In genomic region chr7:106284516-106285050, GRCh38 we compare ENCODE assay signal across 8 cellular contexts. TPM values are rescaled to one million over a fixed set of nuclear protein-coding genes. Genes with fewer than 3 reads are reported as not detected.
DNase-seq lines count a peak whose midpoint lies in the region; ATAC-seq, FAIRE-seq and TF ChIP-seq lines count a peak whose summit lies in the region.

Gene NAMPT (minus strand): TSS chr7:106284983. CDS start chr7:106284884, 99 bp downstream.

- intact Hi-C loops in Panc1 (cut with micrococcal nuclease; ENCODE audit: unreplicated experiment) (loop anchor here (5.0 kb wide), 1 partner anchor 107 kb away; no protein-coding TSS in a partner anchor), GM12878 (cut with micrococcal nuclease; ENCODE audit: unreplicated experiment) (loop anchor here (2.0 to 10.0 kb wide), 4 partner anchors 140 to 1270 kb away; partner anchors contain the start of gene KMT2E)

- CTCF ChIA-PET in Panc1 (lab: Charles Lee) = interaction anchor here (0.9 to 1.3 kb wide), 3 partner anchors 108 to 452 kb away, joined by 3 to 7 read pairs (median 4); no protein-coding TSS in a partner anchor
- CTCF ChIA-PET in GM12878 (lab: Yijun Ruan, JAX) = interaction anchor here (1.1 to 3.3 kb wide), 8 partner anchors 63 to 178 kb away, joined by 3 to 21 read pairs (median 8); no protein-coding TSS in a partner anchor

- H3K9me3 ChIP-seq in Panc1 (ENCODE audit: control insufficient read depth, insufficient read depth, low read depth, low read length) (no peaks in the 10 kb centered on the region), GM12878 (replicated peaks; ENCODE audit: control insufficient read depth, insufficient read depth, low read length) (no peaks in the 10 kb centered on the region), iPS-20b (ENCODE audit: insufficient read depth, low read depth, low read length) (no peaks in the 10 kb centered on the region)

- H3K4me3 ChIP-seq in Panc1 (ENCODE audit: low read depth in 2 of 2, low read length in 2 of 2) (peak within 1 kb of the TSS; percentile 93 to 96), GM12878 (peak within 1 kb of the TSS; percentile 99), iPS-20b (ENCODE audit: low read length) (peak within 1 kb of the TSS; percentile 92)

- no peak for TF ChIP-seq RAD21 in GM12878 (IDR thresholded peaks at IDR 0.05; ENCODE audit: insufficient read depth, low read depth, low read length)

- ATAC-seq in HG03039 (IDR thresholded peaks at IDR 0.05; ENCODE audit: unreplicated experiment) (peak; percentile 12), Panc1 (peak; percentile 79), GM12878 (peak; percentile 5)

- TF ChIP-seq EP300 in GM12878 (IDR thresholded peaks at IDR 0.05; ENCODE audit: borderline replicate concordance in 1 of 2, control insufficient read depth in 1 of 2, low read depth in 2 of 2, low read length in 2 of 2) = no peak

- BruUV-seq in Panc1 (replicated peaks; lab: Mats Ljungman, UMichigan) = no TSS peak
- no TSS peak for BruUV-seq in GM12878 (replicated peaks; lab: Mats Ljungman, UMichigan)

- in situ Hi-C loops in Panc1 (cut with HindIII; ENCODE audit: low pct_unique_long_range_greater_than_20kb, low sequenced_read_pairs) (no loop called here), GM12878 (cut with MboI) (loop anchor here (5.0 to 25.0 kb wide), 2 partner anchors 58 to 1272 kb away; partner anchors contain the start of gene KMT2E)

- H3K79me2 ChIP-seq in GM12878 (ENCODE audit: control insufficient read depth, insufficient read depth, low read length) = peaks cover 53% of the 10 kb centered on the region

- DNase-seq in activated naive CD4-positive, alpha-beta T cell (lab: John Stamatoyannopoulos, UW) = peak in 3 of 4 experiments; percentile 46 to 61 (median 51)
- no peak for DNase-seq in activated naive CD4-positive, alpha-beta T cell treated with anti-CD3 and anti-CD28 coated beads, Interleukin-2, amount 50 U/mL, for 16 hours
- DNase-seq in Panc1 (ENCODE audit: low read depth, low spot score) (no peak), GM12878 (ENCODE audit: low read depth, low spot score) (no peak), HCEC 1CT (no peak)
- peak; percentile 62 for DNase-seq in stimulated activated CD4-positive, alpha-beta T cell treated with anti-CD3 and anti-CD28 coated beads, Interleukin-2, amount 100 ng/mL, for 4 hours (ENCODE audit: low read depth)

- H2AFZ ChIP-seq in GM12878 (ENCODE audit: control insufficient read depth, low read depth, low read length) = peak within 1 kb of the TSS; percentile 73

- RAD21 ChIA-PET in GM12878 (lab: Charles Lee; ENCODE audit: unreplicated experiment) = interaction anchor here (0.6 to 7.8 kb wide), 28 partner anchors 10 to 884 kb away, joined by 3 to 87 read pairs (median 4); partner anchors contain the start of gene SYPL1

- H4K20me1 ChIP-seq in GM12878 (ENCODE audit: control insufficient read depth, insufficient read depth) = no peaks in the 10 kb centered on the region

- no peak for FAIRE-seq in GM12878 (lab: Jason Lieb, UNC)

- no peaks in the 10 kb centered on the region for H3K27me3 ChIP-seq in Panc1 (ENCODE audit: control insufficient read depth, insufficient read depth, low read length)
- no peaks in the 10 kb centered on the region for H3K27me3 ChIP-seq in GM12878 (replicated peaks in 1 of 2; ENCODE audit: control insufficient read depth in 2 of 2, insufficient read depth in 2 of 2, low read length in 1 of 2)
- no peaks in the 10 kb centered on the region for H3K27me3 ChIP-seq in iPS-20b (ENCODE audit: insufficient read depth, low read length)

- SMC1A ChIA-PET in GM12878 (lab: Charles Lee; ENCODE audit: uncharacterized antibody, unreplicated experiment) = interaction anchor here (0.8 to 4.7 kb wide), 13 partner anchors 11 to 213 kb away, joined by 3 to 60 read pairs (median 7); no protein-coding TSS in a partner anchor

- peak within 1 kb of the TSS; percentile 99 for H3K4me2 ChIP-seq in GM12878 (ENCODE audit: control insufficient read depth, insufficient read depth)

- TF ChIP-seq CTCF in Panc1 (IDR thresholded peaks at IDR 0.05) (no peak), GM12878 (IDR thresholded peaks at IDR 0.05 in 2 of 3, conservative IDR thresholded peaks at IDR 0.05 in 1 of 3; ENCODE audit: control insufficient read depth in 2 of 3, extremely low read depth in 1 of 3, insufficient read depth in 1 of 3, low read depth in 3 of 3, low read length in 3 of 3) (no peak)

- 1% methylated on average over 27 of the region's 61 CpGs for WGBS in GM12878 (ENCODE audit: insufficient coverage, insufficient replicate concordance, low lambda C conversion rate, missing lambda C conversion rate)

- POLR2A ChIA-PET in Panc1 (lab: Charles Lee) = interaction anchor here (0.6 kb wide), 2 partner anchors 13 to 63 kb away, joined by 4 to 5 read pairs; no protein-coding TSS in a partner anchor
- POLR2A ChIA-PET in GM12878 (lab: Charles Lee) = interaction anchor here (0.6 to 4.3 kb wide), 19 partner anchors 10 to 1274 kb away, joined by 3 to 47 read pairs (median 3); partner anchors contain the start of gene HBP1

- H3K27ac ChIP-seq in Panc1 (ENCODE audit: low read length) (peak within 1 kb of the TSS; percentile 98), GM12878 (ENCODE audit: control insufficient read depth, insufficient read depth) (peak within 1 kb of the TSS; percentile 100), iPS-20b (ENCODE audit: low read length) (peak within 1 kb of the TSS; percentile 66)

- H3K9ac ChIP-seq in GM12878 (ENCODE audit: control insufficient read depth, insufficient read depth, low read length) = peak within 1 kb of the TSS; percentile 99
- peak within 1 kb of the TSS; percentile 98 for H3K9ac ChIP-seq in iPS-20b (ENCODE audit: low read depth, low read length)

- peaks cover 4% of the 10 kb centered on the region for H3K36me3 ChIP-seq in Panc1 (ENCODE audit: control insufficient read depth, insufficient read depth, low read length)
- H3K36me3 ChIP-seq in GM12878 (ENCODE audit: control insufficient read depth in 2 of 2, insufficient read depth in 2 of 2, low read length in 1 of 2) = no peaks in the 10 kb centered on the region
- H3K36me3 ChIP-seq in iPS-20b (ENCODE audit: insufficient read depth, low read depth, low read length) = no peaks in the 10 kb centered on the region

- TF ChIP-seq POLR2A in GM12878 (IDR thresholded peaks at IDR 0.05; ENCODE audit: low read depth, low read length) = peak; percentile 83

- H3K4me1 ChIP-seq in Panc1 (ENCODE audit: control insufficient read depth, insufficient read depth, low read length) (peaks cover 17% of the 10 kb centered on the region), GM12878 (ENCODE audit: control insufficient read depth, insufficient read depth, low read length) (no peaks in the 10 kb centered on the region; the same call in none of the 2 replicates), iPS-20b (ENCODE audit: insufficient read depth, low read length) (peaks cover 11% of the 10 kb centered on the region)

TF ChIP-seq in GM12878, 131 proteins besides CTCF, POLR2A, EP300 and RAD21 (continues in another document):
- 0 out of 2 replicates have a peak, but pooled peaks have one; percentile 5 for TF ChIP-seq LARP7 (IDR thresholded peaks at IDR 0.05)

RNA-seq across cellular contexts. Expression of gene NAMPT, which starts in this region (rescaled TPM):
- total RNA-seq in Panc1 (2021; ENCODE audit: unreplicated experiment) (80.8 TPM), GM12878 (2014; rRNA removed) (70.4 and 89.2 TPM in 2 replicates), GM12878 (2014; rRNA removed; fragmentation: Illumina TruSeq; extraction: Trizol) (112 and 115 TPM in 2 replicates), GM12878 (2021) (97.0 and 102 TPM in 2 replicates)
- polyA plus RNA-seq in Panc1 (2012; ENCODE audit: insufficient read length) = 23.0 TPM
- 297 and 310 TPM in 2 replicates for total RNA-seq in GM12878 (2013; cell fraction: nucleolus; rRNA removed)
- polyA plus RNA-seq in GM12878 (2011; ENCODE audit: low read depth) = 32.0 TPM
- polyA plus RNA-seq in GM12878 (2011; rRNA removed) (173 and 276 TPM in 2 replicates), GM12878 (2014; fragmentation: Illumina TruSeq; extraction: Trizol) (96.3 and 122 TPM in 2 replicates), GM12878 (2014; fragmentation: Nextera tagmentation; extraction: Ambion mirVana) (10 to 100 TPM; 28.3 to 29.9 TPM), GM12878 (2014; rRNA removed) (43.6 and 60.3 TPM in 2 replicates), GM12878 (2016; fragmentation: Nextera tagmentation; extraction: Ambion mirVana) (10 to 100 TPM; 67.5 to 79.6 TPM)
- polyA plus RNA-seq in GM12878 (2011; cell fraction: cytosol; rRNA removed) = 44.5 and 59.5 TPM in 2 replicates
- polyA plus RNA-seq in GM12878 (2011; cell fraction: nucleus; rRNA removed) = 67.0 and 82.7 TPM in 2 replicates
- 61.5 and 107 TPM in 2 replicates for polyA plus RNA-seq in GM12878 (2012)
- 113 and 151 TPM in 2 replicates for polyA minus RNA-seq in GM12878 (2011; rRNA and poly(A)+ RNA removed)
- polyA minus RNA-seq in GM12878 (2011; cell fraction: cytosol; rRNA and poly(A)+ RNA removed) = 137 and 168 TPM in 2 replicates
- 153 and 201 TPM in 2 replicates for polyA minus RNA-seq in GM12878 (2011; cell fraction: nucleus; rRNA and poly(A)+ RNA removed)

Comparison
In these comparisons a context has a peak if more than half of its experiments do, and no peak if none do; other contexts are left out.
1. DNase-seq: peak in activated naive CD4-positive, alpha-beta T cell (3 of 4) and stimulated activated CD4-positive, alpha-beta T cell treated with anti-CD3 and anti-CD28 coated beads, Interleukin-2, amount 100 ng/mL, for 4 hours (single experiment); none in activated naive CD4-positive, alpha-beta T cell treated with anti-CD3 and anti-CD28 coated beads, Interleukin-2, amount 50 U/mL, for 16 hours (single experiment), Panc1 (single experiment), GM12878 (single experiment) and HCEC 1CT (single experiment).
2. ATAC-seq: peak in every context shown above with its lines; median percentile 79 in Panc1; 12 in HG03039; 5 in GM12878.
3. Peak in every context shown above with its lines, with median percentiles within 50 percentile points of each other: H3K27ac ChIP-seq and H3K4me3 ChIP-seq.